In the genomic region with DNA sequence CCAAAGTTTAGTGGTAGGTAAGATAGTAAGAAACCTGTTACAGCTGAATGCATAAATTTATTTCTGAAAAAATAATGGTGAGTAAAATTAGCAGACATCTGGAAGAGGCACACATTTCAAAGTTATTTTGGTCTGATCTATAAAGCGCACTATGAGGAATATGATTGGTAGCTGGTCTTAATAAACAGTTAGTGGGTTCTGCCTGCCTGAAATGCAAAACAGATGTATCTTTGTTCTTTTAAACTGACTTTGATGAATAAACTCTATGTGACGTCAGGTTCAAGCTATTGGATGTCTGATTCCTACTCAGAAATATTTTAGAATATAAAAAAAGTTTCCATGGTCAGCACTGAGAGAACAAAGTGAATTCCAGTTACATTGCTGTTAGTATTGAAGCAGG, we compare ENCODE assay signal across 1 cellular context.
A peak's percentile ranks its signal among the peaks of the same experiment; 100 is the strongest.
TF ChIP-seq lines count a peak whose summit lies in the region.

No MANE protein-coding gene starts in this region.

TF ChIP-seq in SK-N-SH, 30 proteins besides CTCF, POLR2A, EP300 and RAD21 (continued from another document):
- TF ChIP-seq, protein P1, sequence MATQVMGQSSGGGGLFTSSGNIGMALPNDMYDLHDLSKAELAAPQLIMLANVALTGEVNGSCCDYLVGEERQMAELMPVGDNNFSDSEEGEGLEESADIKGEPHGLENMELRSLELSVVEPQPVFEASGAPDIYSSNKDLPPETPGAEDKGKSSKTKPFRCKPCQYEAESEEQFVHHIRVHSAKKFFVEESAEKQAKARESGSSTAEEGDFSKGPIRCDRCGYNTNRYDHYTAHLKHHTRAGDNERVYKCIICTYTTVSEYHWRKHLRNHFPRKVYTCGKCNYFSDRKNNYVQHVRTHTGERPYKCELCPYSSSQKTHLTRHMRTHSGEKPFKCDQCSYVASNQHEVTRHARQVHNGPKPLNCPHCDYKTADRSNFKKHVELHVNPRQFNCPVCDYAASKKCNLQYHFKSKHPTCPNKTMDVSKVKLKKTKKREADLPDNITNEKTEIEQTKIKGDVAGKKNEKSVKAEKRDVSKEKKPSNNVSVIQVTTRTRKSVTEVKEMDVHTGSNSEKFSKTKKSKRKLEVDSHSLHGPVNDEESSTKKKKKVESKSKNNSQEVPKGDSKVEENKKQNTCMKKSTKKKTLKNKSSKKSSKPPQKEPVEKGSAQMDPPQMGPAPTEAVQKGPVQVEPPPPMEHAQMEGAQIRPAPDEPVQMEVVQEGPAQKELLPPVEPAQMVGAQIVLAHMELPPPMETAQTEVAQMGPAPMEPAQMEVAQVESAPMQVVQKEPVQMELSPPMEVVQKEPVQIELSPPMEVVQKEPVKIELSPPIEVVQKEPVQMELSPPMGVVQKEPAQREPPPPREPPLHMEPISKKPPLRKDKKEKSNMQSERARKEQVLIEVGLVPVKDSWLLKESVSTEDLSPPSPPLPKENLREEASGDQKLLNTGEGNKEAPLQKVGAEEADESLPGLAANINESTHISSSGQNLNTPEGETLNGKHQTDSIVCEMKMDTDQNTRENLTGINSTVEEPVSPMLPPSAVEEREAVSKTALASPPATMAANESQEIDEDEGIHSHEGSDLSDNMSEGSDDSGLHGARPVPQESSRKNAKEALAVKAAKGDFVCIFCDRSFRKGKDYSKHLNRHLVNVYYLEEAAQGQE (IDR thresholded peaks at IDR 0.05; ENCODE audit: low read depth, low read length), result no peak
- no peak for TF ChIP-seq RFX5 (IDR thresholded peaks at IDR 0.05; ENCODE audit: low read length)
- TF ChIP-seq, protein P2, sequence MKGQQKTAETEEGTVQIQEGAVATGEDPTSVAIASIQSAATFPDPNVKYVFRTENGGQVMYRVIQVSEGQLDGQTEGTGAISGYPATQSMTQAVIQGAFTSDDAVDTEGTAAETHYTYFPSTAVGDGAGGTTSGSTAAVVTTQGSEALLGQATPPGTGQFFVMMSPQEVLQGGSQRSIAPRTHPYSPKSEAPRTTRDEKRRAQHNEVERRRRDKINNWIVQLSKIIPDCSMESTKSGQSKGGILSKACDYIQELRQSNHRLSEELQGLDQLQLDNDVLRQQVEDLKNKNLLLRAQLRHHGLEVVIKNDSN (IDR thresholded peaks at IDR 0.05; ENCODE audit: borderline replicate concordance, low read depth), result no peak
- no peak for TF ChIP-seq YY1 (IDR thresholded peaks at IDR 0.05; ENCODE audit: low read depth)
- peak; percentile 43 for TF ChIP-seq FOSL2 (IDR thresholded peaks at IDR 0.05; ENCODE audit: borderline replicate concordance, low read depth)
- TF ChIP-seq TAF1 (IDR thresholded peaks at IDR 0.05; ENCODE audit: borderline replicate concordance, low read depth, low read length), result no peak
- TF ChIP-seq MEF2A (IDR thresholded peaks at IDR 0.05; ENCODE audit: borderline replicate concordance, low read depth), result peak; percentile 60; the same call in 1 of the 2 replicates
- TF ChIP-seq NRF1 (IDR thresholded peaks at IDR 0.05; ENCODE audit: low read depth, low read length), result no peak
- no peak for TF ChIP-seq GABPA (IDR thresholded peaks at IDR 0.05; ENCODE audit: low read depth)
- no peak for TF ChIP-seq SIN3A (IDR thresholded peaks at IDR 0.05; ENCODE audit: borderline replicate concordance, low read depth, low read length)
- TF ChIP-seq PBX3 (IDR thresholded peaks at IDR 0.05), result peak; percentile 88
- TF ChIP-seq FOXM1 (IDR thresholded peaks at IDR 0.05; ENCODE audit: low read depth), result 0 out of 2 replicates have a peak, but pooled peaks have one; percentile 48
- TF ChIP-seq MXI1 (IDR thresholded peaks at IDR 0.05; ENCODE audit: low read depth, low read length), result no peak
- no peak for TF ChIP-seq ELF1 (IDR thresholded peaks at IDR 0.05)
- TF ChIP-seq USF2 (IDR thresholded peaks at IDR 0.05; ENCODE audit: borderline replicate concordance, low read depth, low read length), result no peak
- TF ChIP-seq, protein P3, sequence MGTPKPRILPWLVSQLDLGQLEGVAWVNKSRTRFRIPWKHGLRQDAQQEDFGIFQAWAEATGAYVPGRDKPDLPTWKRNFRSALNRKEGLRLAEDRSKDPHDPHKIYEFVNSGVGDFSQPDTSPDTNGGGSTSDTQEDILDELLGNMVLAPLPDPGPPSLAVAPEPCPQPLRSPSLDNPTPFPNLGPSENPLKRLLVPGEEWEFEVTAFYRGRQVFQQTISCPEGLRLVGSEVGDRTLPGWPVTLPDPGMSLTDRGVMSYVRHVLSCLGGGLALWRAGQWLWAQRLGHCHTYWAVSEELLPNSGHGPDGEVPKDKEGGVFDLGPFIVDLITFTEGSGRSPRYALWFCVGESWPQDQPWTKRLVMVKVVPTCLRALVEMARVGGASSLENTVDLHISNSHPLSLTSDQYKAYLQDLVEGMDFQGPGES (IDR thresholded peaks at IDR 0.05; ENCODE audit: low read depth, low read length), result no peak
- no peak for TF ChIP-seq CHD2 (IDR thresholded peaks at IDR 0.05; ENCODE audit: low read length, partially characterized antibody)
- no peak for TF ChIP-seq GATA2 (CRISPR knock-in tag; IDR thresholded peaks at IDR 0.05)
- TF ChIP-seq RXRA (IDR thresholded peaks at IDR 0.05; ENCODE audit: borderline replicate concordance, low read depth), result no peak
